Comparison of ENCODE assay signal across 25 cellular contexts in the genomic region with DNA sequence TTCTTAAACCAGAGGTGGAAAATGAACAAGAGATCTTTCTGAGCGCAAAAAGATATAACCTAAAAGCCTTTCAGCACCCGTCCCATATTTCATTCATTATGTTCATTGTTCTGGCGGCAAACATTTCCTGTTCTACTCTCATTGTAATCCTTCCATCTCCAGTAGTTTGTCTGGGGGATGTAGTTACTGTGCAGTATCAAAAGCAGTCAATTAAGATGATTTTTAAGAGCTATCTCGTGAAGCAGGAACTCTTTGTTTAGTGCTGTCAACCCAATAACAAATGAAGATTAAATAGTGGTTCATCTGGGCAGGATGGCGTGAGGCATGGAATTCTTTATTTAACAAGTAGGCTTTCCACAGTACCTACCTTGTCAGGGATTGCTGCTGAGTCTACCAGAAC.
"Had no signal": no experiment of that assay in that cellular context is flagged by ENCODE, and none has a peak within 500 bp of the region (broad histone marks: within the 10 kb centered on the region; RNA-seq: fewer than 3 reads in every experiment).

No MANE protein-coding gene starts in this region.

- H3K4me1 Mint-ChIP-seq: activated naive CD8-positive, alpha-beta T cell treated with anti-CD3 and anti-CD28 coated beads, Interleukin-2, amount 10 ng/mL, durations not matched to agents 7 days and 5 days; nephron progenitor cell; stimulated activated naive B cell treated with anti-CD40 and anti-IgM and Interleukin-4, amounts not matched to agents 10 μg/mL and 1 μg/mL and 100 μg/mL, for 72 hours; WTC11 had no signal

- H3K79me2 ChIP-seq: parathyroid adenoma had no signal

- H3K9me3 Mint-ChIP-seq: activated naive CD8-positive, alpha-beta T cell treated with anti-CD3 and anti-CD28 coated beads, Interleukin-2, amount 10 ng/mL, durations not matched to agents 7 days and 5 days had no signal

- H3K4me3 ChIP-seq: colonic mucosa, dorsolateral prefrontal cortex, esophagus squamous epithelium, gastrocnemius medialis, mucosa of descending colon, right lobe of liver, skin epidermis, uterus had no signal

- H3K27ac ChIP-seq: colonic mucosa, dorsolateral prefrontal cortex, esophagus squamous epithelium, gastrocnemius medialis, parathyroid adenoma, right lobe of liver, skin epidermis, uterus had no signal

- H3K36me3 Mint-ChIP-seq: activated naive CD8-positive, alpha-beta T cell treated with anti-CD3 and anti-CD28 coated beads, Interleukin-2, amount 10 ng/mL, durations not matched to agents 7 days and 5 days; stimulated activated naive B cell treated with anti-CD40 and anti-IgM and Interleukin-4, amounts not matched to agents 10 μg/mL and 1 μg/mL and 100 μg/mL, for 72 hours had no signal

- H3K27me3 Mint-ChIP-seq: activated naive CD8-positive, alpha-beta T cell treated with anti-CD3 and anti-CD28 coated beads, Interleukin-2, amount 10 ng/mL, durations not matched to agents 7 days and 5 days; effector memory CD8-positive, alpha-beta T cell; stimulated activated naive B cell treated with anti-CD40 and anti-IgM and Interleukin-4, amounts not matched to agents 10 μg/mL and 1 μg/mL and 100 μg/mL, for 72 hours had no signal

- H3K4me3 Mint-ChIP-seq: activated naive CD8-positive, alpha-beta T cell treated with anti-CD3 and anti-CD28 coated beads, Interleukin-2, amount 10 ng/mL, durations not matched to agents 7 days and 5 days; activated T-cell treated with anti-CD3 and anti-CD28 coated beads, Interleukin-2, amount 50 U/mL, for 4 hours; effector memory CD8-positive, alpha-beta T cell; nephron progenitor cell; stimulated activated naive B cell treated with anti-CD40 and anti-IgM and Interleukin-4, amounts not matched to agents 10 μg/mL and 1 μg/mL and 100 μg/mL, for 72 hours; WTC11 had no signal

- H3K9ac ChIP-seq: parathyroid adenoma had no signal

- H2AFZ ChIP-seq: parathyroid adenoma had no signal

- H3K27me3 ChIP-seq: colonic mucosa, dorsolateral prefrontal cortex, esophagus squamous epithelium, gastrocnemius medialis, right lobe of liver, uterus had no signal

- FAIRE-seq: bronchial epithelial cell had no signal

- H3K4me1 ChIP-seq: colonic mucosa, esophagus squamous epithelium, gastrocnemius medialis, parathyroid adenoma, right lobe of liver, uterus had no signal

- H3K27ac Mint-ChIP-seq: activated naive CD8-positive, alpha-beta T cell treated with anti-CD3 and anti-CD28 coated beads, Interleukin-2, amount 10 ng/mL, durations not matched to agents 7 days and 5 days; effector memory CD8-positive, alpha-beta T cell; nephron progenitor cell; stimulated activated naive B cell treated with anti-CD40 and anti-IgM and Interleukin-4, amounts not matched to agents 10 μg/mL and 1 μg/mL and 100 μg/mL, for 72 hours; WTC11 had no signal

- H3K36me3 ChIP-seq: colonic mucosa, esophagus squamous epithelium, gastrocnemius medialis, right lobe of liver, uterus had no signal

- H3K9me3 ChIP-seq: colonic mucosa, esophagus squamous epithelium, gastrocnemius medialis, mucosa of descending colon, right lobe of liver, uterus had no signal

- DNase-seq: activated CD8-positive, alpha-beta memory T cell treated with anti-CD3 and anti-CD28 coated beads, Interleukin-2, amount 50 U/mL, for 48 hours; activated naive CD4-positive, alpha-beta T cell treated with Interleukin-2 at 50 U/mL for 16 hours; activated naive CD8-positive, alpha-beta T cell treated with anti-CD3 and anti-CD28 coated beads, Interleukin-2, amount 10 ng/mL, durations not matched to agents 7 days and 5 days; activated T-cell treated with anti-CD3 and anti-CD28 coated beads, Interleukin-2, amount 50 U/mL, for 4 hours; amygdala; colonic mucosa; dorsolateral prefrontal cortex; effector memory CD8-positive, alpha-beta T cell; esophagus squamous epithelium; gastrocnemius medialis; hypothalamus; left ventricle myocardium superior; mucosa of descending colon; nephron progenitor cell; nucleus accumbens; right lobe of liver; stimulated activated CD4-positive, alpha-beta T cell treated with anti-CD3 and anti-CD28 coated beads, Interleukin-15, amount 100 ng/mL, for 24 hours; stimulated activated CD8-positive, alpha-beta memory T cell treated with anti-CD3 and anti-CD28 coated beads, Interleukin-4, amount 100 ng/mL, for 48 hours; stimulated activated naive B cell treated with anti-CD40 and anti-IgM and Interleukin-4, amounts not matched to agents 10 μg/mL and 1 μg/mL and 100 μg/mL, for 72 hours; T1000; uterus had no signal
